ENCODE assay signal across 12 cellular contexts in genomic region chr3:125359700-125360099, GRCh38.
A peak's percentile ranks its signal among the peaks of the same experiment; 100 is the strongest.
DNase-seq lines count a peak whose midpoint lies in the region; ATAC-seq and TF ChIP-seq lines count a peak whose summit lies in the region.
"Had no signal": no experiment of that assay in that cellular context is flagged by ENCODE, and none has a peak within 500 bp of the region (broad histone marks: within the 10 kb centered on the region; RNA-seq: fewer than 3 reads in every experiment).

No MANE protein-coding gene starts in this region.

- peaks cover 21% of the 10 kb centered on the region for H3K36me3 ChIP-seq in BLaER1
- H3K36me3 ChIP-seq: ascending aorta had no signal

- no peak for ATAC-seq in activated naive CD8-positive, alpha-beta T cell treated with anti-CD3 and anti-CD28 coated beads, Interleukin-2, amount 50 U/mL, for 24 hours
- ATAC-seq in GM19351 (IDR thresholded peaks at IDR 0.05; ENCODE audit: unreplicated experiment) (no peak), GM18907 (IDR thresholded peaks at IDR 0.05; ENCODE audit: unreplicated experiment) (no peak)

- TF ChIP-seq CTCF in 22Rv1 (IDR thresholded peaks at IDR 0.05), result no peak

- no peak overlapping the region for H3K4me3 ChIP-seq in BLaER1
- H3K4me3 ChIP-seq: ascending aorta, heart left ventricle had no signal

- H3K4me3 Mint-ChIP-seq in activated naive CD8-positive, alpha-beta T cell treated with anti-CD3 and anti-CD28 coated beads, Interleukin-2, amount 50 U/mL, for 24 hours, result no peak overlapping the region
- H3K4me3 Mint-ChIP-seq: endodermal cell had no signal

- no peaks in the 10 kb centered on the region for H3K27me3 Mint-ChIP-seq in activated naive CD8-positive, alpha-beta T cell treated with anti-CD3 and anti-CD28 coated beads, Interleukin-2, amount 50 U/mL, for 24 hours

- peaks cover 4% of the 10 kb centered on the region for H3K36me3 Mint-ChIP-seq in activated naive CD8-positive, alpha-beta T cell treated with anti-CD3 and anti-CD28 coated beads, Interleukin-2, amount 50 U/mL, for 24 hours (ENCODE audit: low read depth)

- no peak overlapping the region for H3K9ac ChIP-seq in BLaER1

- H3K27ac Mint-ChIP-seq in activated naive CD8-positive, alpha-beta T cell treated with anti-CD3 and anti-CD28 coated beads, Interleukin-2, amount 50 U/mL, for 24 hours, result peak overlapping the region; percentile 60
- H3K27ac Mint-ChIP-seq: endodermal cell had no signal

- 0 out of 2 replicates have a peak overlapping the region, but pooled peaks have one; percentile 7 for H3K27ac ChIP-seq in 22Rv1
- H3K27ac ChIP-seq in BLaER1, result 0 out of 2 replicates have a peak overlapping the region, but pooled peaks have one; percentile 3
- H3K27ac ChIP-seq: ascending aorta, heart left ventricle had no signal

- peaks cover 100% of the 10 kb centered on the region for H4K20me1 ChIP-seq in BLaER1

- H3K9me3 Mint-ChIP-seq in activated naive CD8-positive, alpha-beta T cell treated with anti-CD3 and anti-CD28 coated beads, Interleukin-2, amount 50 U/mL, for 24 hours, result no peaks in the 10 kb centered on the region
- H3K9me3 Mint-ChIP-seq: endodermal cell had no signal

- H3K27me3 ChIP-seq in BLaER1, result no peaks in the 10 kb centered on the region
- H3K27me3 ChIP-seq: ascending aorta, heart left ventricle had no signal

- peak; percentile 23 for DNase-seq in NCI-H1105 (lab: John Stamatoyannopoulos, UW)
- no peak for DNase-seq in activated naive CD8-positive, alpha-beta T cell treated with anti-CD3 and anti-CD28 coated beads, Interleukin-2, amount 50 U/mL, for 24 hours
- DNase-seq in activated gamma-delta T cell (lab: John Stamatoyannopoulos, UW), result no peak
- DNase-seq: endodermal cell; heart left ventricle; NCI-H345; stimulated activated CD4-positive, alpha-beta T cell treated with anti-CD3 and anti-CD28 coated beads, Interleukin-12 subunit alpha, Interleukin-12 subunit beta, amount 100 ng/mL, for 4 hours had no signal

- peak overlapping the region; percentile 41 for H3K4me2 ChIP-seq in BLaER1

- peaks cover 42% of the 10 kb centered on the region for H3K4me1 ChIP-seq in BLaER1

- peaks cover 57% of the 10 kb centered on the region for H3K4me1 Mint-ChIP-seq in activated naive CD8-positive, alpha-beta T cell treated with anti-CD3 and anti-CD28 coated beads, Interleukin-2, amount 50 U/mL, for 24 hours
- H3K4me1 Mint-ChIP-seq: endodermal cell had no signal

- H3K9me3 ChIP-seq in BLaER1, result no peaks in the 10 kb centered on the region
- H3K9me3 ChIP-seq: ascending aorta, heart left ventricle had no signal
